ENCODE assay signal across 9 cellular contexts in the genomic region with DNA sequence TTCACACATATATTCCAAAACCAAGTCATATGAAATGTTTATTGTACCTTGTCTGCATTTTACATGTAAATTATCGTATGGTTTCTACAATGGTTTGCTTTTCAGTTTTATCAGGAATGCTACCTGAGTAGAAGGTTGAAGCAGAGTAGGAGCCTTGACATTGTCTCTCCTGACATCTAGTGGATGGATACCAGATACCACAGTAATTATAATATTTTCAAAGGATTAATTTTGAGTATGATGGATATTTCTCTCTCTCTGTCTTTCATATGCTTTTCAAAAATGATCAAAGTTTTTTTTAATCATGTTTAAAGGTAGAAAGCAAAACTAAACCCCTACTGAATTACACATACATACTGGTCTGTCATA.
DNase-seq lines count a peak whose midpoint lies in the region; ATAC-seq and TF ChIP-seq lines count a peak whose summit lies in the region.
"Had no signal": no experiment of that assay in that cellular context is flagged by ENCODE, and none has a peak within 500 bp of the region (broad histone marks: within the 10 kb centered on the region; RNA-seq: fewer than 3 reads in every experiment).

No MANE protein-coding gene starts in this region.

- peak; percentile 81 for ATAC-seq in GM21390 (IDR thresholded peaks at IDR 0.05; ENCODE audit: unreplicated experiment)
- ATAC-seq in lower lobe of right lung, result no peak
- no peak for ATAC-seq in CD4-positive, alpha-beta T cell (ENCODE audit: poor library complexity)
- ATAC-seq: naive thymus-derived CD4-positive, alpha-beta T cell had no signal

- CTCF ChIA-PET in CD4-positive, alpha-beta T cell (lab: Charles Lee), result no interaction called here

- H3K36me3 ChIP-seq in KMS-11 (ENCODE audit: insufficient read depth), result no peaks in the 10 kb centered on the region
- no peaks in the 10 kb centered on the region for H3K36me3 ChIP-seq in adrenal gland (replicated peaks in 1 of 2)
- H3K36me3 ChIP-seq in lower lobe of right lung, result no peaks in the 10 kb centered on the region
- H3K36me3 ChIP-seq in thyroid gland, result no peaks in the 10 kb centered on the region

- no peaks in the 10 kb centered on the region for H3K4me1 Mint-ChIP-seq in CD4-positive, alpha-beta T cell (ENCODE audit: low read depth)
- H3K4me1 Mint-ChIP-seq: naive thymus-derived CD4-positive, alpha-beta T cell had no signal

- H3K4me1 ChIP-seq in KMS-11 (ENCODE audit: low read depth, poor library complexity, severe bottlenecking), result peaks cover 6% of the 10 kb centered on the region
- H3K4me1 ChIP-seq in adrenal gland (replicated peaks in 1 of 2), result no peaks in the 10 kb centered on the region
- H3K4me1 ChIP-seq in lower lobe of right lung, result no peaks in the 10 kb centered on the region
- no peaks in the 10 kb centered on the region for H3K4me1 ChIP-seq in thyroid gland

- no peak overlapping the region for H3K27ac Mint-ChIP-seq in CD4-positive, alpha-beta T cell
- H3K27ac Mint-ChIP-seq: naive thymus-derived CD4-positive, alpha-beta T cell had no signal

- H3K79me2 ChIP-seq in KMS-11 (ENCODE audit: insufficient read depth, low read depth), result no peaks in the 10 kb centered on the region

- H3K4me2 ChIP-seq in KMS-11, result no peak overlapping the region

- no peaks in the 10 kb centered on the region for H4K20me1 ChIP-seq in KMS-11 (ENCODE audit: insufficient read depth)

- H3K27ac ChIP-seq in KMS-11 (no peak overlapping the region), adrenal gland (no peak overlapping the region), lower lobe of right lung (no peak overlapping the region), thyroid gland (no peak overlapping the region)
- H3K27ac ChIP-seq in CD4-positive, alpha-beta T cell (ENCODE audit: low read depth, low read length), result no peak overlapping the region

- no peak overlapping the region for H3K9ac ChIP-seq in KMS-11

- H3K4me3 Mint-ChIP-seq in CD4-positive, alpha-beta T cell, result no peak overlapping the region
- H3K4me3 Mint-ChIP-seq: naive thymus-derived CD4-positive, alpha-beta T cell had no signal

- H3K9me3 Mint-ChIP-seq in CD4-positive, alpha-beta T cell, result no peaks in the 10 kb centered on the region
- H3K9me3 Mint-ChIP-seq: naive thymus-derived CD4-positive, alpha-beta T cell had no signal

- H3K4me3 ChIP-seq in KMS-11 (IDR thresholded peaks at IDR 0.05; ENCODE audit: insufficient read depth, low read depth, low read length), result no peak overlapping the region
- H3K4me3 ChIP-seq in adrenal gland, result peak overlapping the region in 1 of 4 donors; percentile 26
- H3K4me3 ChIP-seq in lower lobe of right lung, result no peak overlapping the region
- no peak overlapping the region for H3K4me3 ChIP-seq in thyroid gland (replicated peaks in 1 of 3)

- TF ChIP-seq POLR2A in adrenal gland (IDR thresholded peaks at IDR 0.05) (no peak), thyroid gland (IDR thresholded peaks at IDR 0.05) (no peak)

- intact Hi-C loops in adrenal gland (cut with DNase I) (no loop called here), lower lobe of right lung (cut with DNase I) (no loop called here), thyroid gland (cut with DNase I) (no loop called here)
- intact Hi-C loops in CD4-positive, alpha-beta T cell (cut with DNase I, micrococcal nuclease), result no loop called here

- H2AFZ ChIP-seq in KMS-11 (ENCODE audit: low read depth), result peak overlapping the region; percentile 26; the same call in 1 of the 2 replicates

- peak; percentile 58 for TF ChIP-seq CTCF in KMS-11 (conservative IDR thresholded peaks at IDR 0.05; ENCODE audit: low read depth, low read length)
- TF ChIP-seq CTCF in adrenal gland (IDR thresholded peaks at IDR 0.05), result peak; percentile 20 to 61 (median 56)
- peak; percentile 23 for TF ChIP-seq CTCF in lower lobe of right lung (IDR thresholded peaks at IDR 0.05)
- TF ChIP-seq CTCF in thyroid gland (IDR thresholded peaks at IDR 0.05), result peak in 3 of 6 experiments; percentile 35 to 40 (median 40)
- no peak for TF ChIP-seq CTCF in CD4-positive, alpha-beta T cell (IDR thresholded peaks at IDR 0.05)

- no peaks in the 10 kb centered on the region for H3K36me3 Mint-ChIP-seq in CD4-positive, alpha-beta T cell (ENCODE audit: low read depth)
- H3K36me3 Mint-ChIP-seq: naive thymus-derived CD4-positive, alpha-beta T cell had no signal

- H3K9me3 ChIP-seq in adrenal gland (replicated peaks in 1 of 3) (no peaks in the 10 kb centered on the region), lower lobe of right lung (no peaks in the 10 kb centered on the region), thyroid gland (no peaks in the 10 kb centered on the region)
- no peaks in the 10 kb centered on the region for H3K9me3 ChIP-seq in CD4-positive, alpha-beta T cell (ENCODE audit: control insufficient read depth, low read length)

- no peaks in the 10 kb centered on the region for H3K27me3 Mint-ChIP-seq in CD4-positive, alpha-beta T cell

- WGBS in adrenal gland, 4 donors, result 5 to 22% (median 12%) methylated on average over 1 of the region's 1 CpG
- 0 to 24% methylated on average over 1 of the region's 1 CpG for WGBS in thyroid gland, 2 donors

- POLR2A ChIA-PET in CD4-positive, alpha-beta T cell (lab: Charles Lee), result no interaction called here

- H3K27me3 ChIP-seq in KMS-11 (ENCODE audit: insufficient read depth, low read depth), result no peaks in the 10 kb centered on the region
- peaks cover 5% of the 10 kb centered on the region for H3K27me3 ChIP-seq in adrenal gland
- no peaks in the 10 kb centered on the region for H3K27me3 ChIP-seq in lower lobe of right lung (ENCODE audit: low read depth)
- H3K27me3 ChIP-seq in thyroid gland, result no peaks in the 10 kb centered on the region
- no peaks in the 10 kb centered on the region for H3K27me3 ChIP-seq in CD4-positive, alpha-beta T cell (ENCODE audit: control insufficient read depth, insufficient read depth, low read length)

- peak; percentile 12 for DNase-seq in GM03348 (ENCODE audit: low spot score)
- no peak for DNase-seq in adrenal gland
- no peak for DNase-seq in lower lobe of right lung
- no peak for DNase-seq in hepatic stellate cell (ENCODE audit: low spot score)
- DNase-seq in thyroid gland, result no peak
- DNase-seq in CD4-positive, alpha-beta T cell, result no peak
